Comparison of ENCODE assay signal across 8 cellular contexts in the genomic region with DNA sequence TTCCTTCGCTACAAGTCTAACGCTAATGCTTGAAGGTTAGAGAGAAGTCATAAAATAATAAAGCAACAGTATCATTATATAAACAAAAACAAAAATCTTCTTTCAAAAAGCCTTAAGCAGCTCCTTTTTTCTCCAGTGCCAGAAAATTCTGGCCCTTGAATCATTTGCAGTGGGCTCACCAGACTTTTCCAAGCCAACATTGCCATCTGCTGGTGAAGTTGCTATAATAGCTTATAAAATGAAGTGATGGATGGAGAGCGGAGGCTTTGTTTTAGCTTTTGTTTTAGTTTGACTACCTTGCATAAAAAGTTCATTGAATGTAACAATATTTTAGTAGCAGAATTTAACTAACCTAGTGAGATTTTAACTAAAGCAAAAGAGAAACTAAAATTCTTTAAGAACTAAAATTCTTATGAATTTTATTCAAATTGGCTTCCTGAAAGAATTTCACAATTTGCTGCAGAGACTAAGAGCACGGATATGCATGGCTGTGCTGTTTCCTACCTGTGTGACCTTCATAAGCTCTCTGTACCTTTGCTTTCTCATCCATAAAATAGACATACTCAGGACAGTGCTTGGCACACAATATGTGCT. TPM values are rescaled to one million over a fixed set of nuclear protein-coding genes. Genes with fewer than 3 reads are reported as not detected.
DNase-seq lines count a peak whose midpoint lies in the region; ATAC-seq and TF ChIP-seq lines count a peak whose summit lies in the region.

No MANE protein-coding gene starts in this region.

- H3K9me3 Mint-ChIP-seq in activated naive CD4-positive, alpha-beta T cell treated with anti-CD3 and anti-CD28 coated beads, Interleukin-2, amount 10 ng/mL, durations not matched to agents 7 days and 5 days, result no peaks in the 10 kb centered on the region

- peaks cover 14% of the 10 kb centered on the region for H3K27me3 Mint-ChIP-seq in activated naive CD4-positive, alpha-beta T cell treated with anti-CD3 and anti-CD28 coated beads, Interleukin-2, amount 10 ng/mL, durations not matched to agents 7 days and 5 days

- peaks cover 4% of the 10 kb centered on the region for H3K4me1 Mint-ChIP-seq in activated naive CD4-positive, alpha-beta T cell treated with anti-CD3 and anti-CD28 coated beads, Interleukin-2, amount 10 ng/mL, durations not matched to agents 7 days and 5 days

- H3K4me1 ChIP-seq in SJSA1 (replicated peaks) (no peaks in the 10 kb centered on the region), psoas muscle (no peaks in the 10 kb centered on the region)

- H3K27ac Mint-ChIP-seq in activated naive CD4-positive, alpha-beta T cell treated with anti-CD3 and anti-CD28 coated beads, Interleukin-2, amount 10 ng/mL, durations not matched to agents 7 days and 5 days, result no peak overlapping the region

- intact Hi-C loops in head of caudate nucleus (cut with DNase I), result loop anchor here (5.0 to 10.0 kb wide), 3 partner anchors 122 to 532 kb away; no protein-coding TSS in a partner anchor
- intact Hi-C loops in psoas muscle (cut with DNase I), result loop anchor here (1.0 to 10.0 kb wide), 4 partner anchors 124 to 532 kb away; no protein-coding TSS in a partner anchor

- H3K9me3 ChIP-seq in SJSA1 (replicated peaks) (no peaks in the 10 kb centered on the region), psoas muscle (no peaks in the 10 kb centered on the region)

- H3K4me3 ChIP-seq in SJSA1, result no peak overlapping the region
- H3K4me3 ChIP-seq in psoas muscle, result no peak overlapping the region

- peak in 3 of 4 donors; percentile 62 to 80 (median 66) for ATAC-seq in psoas muscle
- no peak for ATAC-seq in GM21526 (IDR thresholded peaks at IDR 0.05; ENCODE audit: low FRiP score, unreplicated experiment)

- H3K4me3 Mint-ChIP-seq in activated naive CD4-positive, alpha-beta T cell treated with anti-CD3 and anti-CD28 coated beads, Interleukin-2, amount 10 ng/mL, durations not matched to agents 7 days and 5 days, result no peak overlapping the region

- CTCF ChIA-PET in activated naive CD4-positive, alpha-beta T cell treated with anti-CD3 and anti-CD28 coated beads, Interleukin-2, amount 10 ng/mL, durations not matched to agents 7 days and 5 days (lab: Charles Lee), result interaction anchor here (0.6 to 7.1 kb wide), 31 partner anchors 9 to 259 kb away, joined by 3 to 188 read pairs (median 5); no protein-coding TSS in a partner anchor

- no peaks in the 10 kb centered on the region for H3K36me3 Mint-ChIP-seq in activated naive CD4-positive, alpha-beta T cell treated with anti-CD3 and anti-CD28 coated beads, Interleukin-2, amount 10 ng/mL, durations not matched to agents 7 days and 5 days

- DNase-seq in NCI-H524 (lab: John Stamatoyannopoulos, UW), result peak; percentile 35 to 78
- DNase-seq in NCI-H524 treated with DMSO at 0.1 percent for 48 hours (lab: John Stamatoyannopoulos, UW), result no peak
- peak; percentile 63 for DNase-seq in LoVo (ENCODE audit: low spot score)
- peak; percentile 59 to 63 for DNase-seq in SJSA1 (ENCODE audit: low read depth in 1 of 2, low spot score in 2 of 2)
- DNase-seq in activated naive CD4-positive, alpha-beta T cell treated with anti-CD3 and anti-CD28 coated beads, Interleukin-2, amount 10 ng/mL, durations not matched to agents 7 days and 5 days, result peak; percentile 79
- peak in 41 of 42 donors; percentile 36 to 92 (median 75) for DNase-seq in head of caudate nucleus
- peak; percentile 20 to 58 for DNase-seq in psoas muscle

- H3K27ac ChIP-seq in SJSA1 (no peak overlapping the region), psoas muscle (no peak overlapping the region)

- peak; percentile 74 for TF ChIP-seq CTCF in psoas muscle (IDR thresholded peaks at IDR 0.05)

- 50 to 63% (median 53%) methylated on average over 4 of the region's 4 CpGs for WGBS in psoas muscle, 3 donors

- H3K27me3 ChIP-seq in SJSA1 (replicated peaks) (no peaks in the 10 kb centered on the region), psoas muscle (ENCODE audit: insufficient read depth in 3 of 3, low read length in 2 of 3) (no peaks in the 10 kb centered on the region)

- H3K36me3 ChIP-seq in SJSA1 (no peaks in the 10 kb centered on the region), psoas muscle (ENCODE audit: insufficient read depth in 1 of 2, low read depth in 1 of 2) (no peaks in the 10 kb centered on the region)

RNA-seq across cellular contexts. Expression of a gene that starts 44.8 kb away (rescaled TPM):
- total RNA-seq in SJSA1 (2014; rRNA removed; shearing (Covaris generic)), result 0.94 and 4.7 TPM in 2 replicates
- total RNA-seq in psoas muscle, result 1 to 10 TPM; 3.1 to 5.4 (median 4.2) TPM
- polyA plus RNA-seq in psoas muscle, result 1 to 10 TPM in 2 of 3 donors, under 1 TPM in 1; 0.13 to 3.4 (median 1.9) TPM
